In genomic region chr7:45138433-45139267, GRCh38 we compare ENCODE assay signal across 16 cellular contexts. TPM values are rescaled to one million over a fixed set of nuclear protein-coding genes. Genes with fewer than 3 reads are reported as not detected.
DNase-seq lines count a peak whose midpoint lies in the region; ATAC-seq and TF ChIP-seq lines count a peak whose summit lies in the region.
"Had no signal": no experiment of that assay in that cellular context is flagged by ENCODE, and none has a peak within 500 bp of the region (broad histone marks: within the 10 kb centered on the region; RNA-seq: fewer than 3 reads in every experiment).

No MANE protein-coding gene starts in this region.

- H3K9me3 ChIP-seq in DOHH2 (ENCODE audit: control insufficient read depth, insufficient read depth, low read length) = peaks cover 7% of the 10 kb centered on the region; the same call in 1 of the 2 replicates
- no peaks in the 10 kb centered on the region for H3K9me3 ChIP-seq in Loucy (ENCODE audit: insufficient read depth, low read depth, low read length)
- no peaks in the 10 kb centered on the region for H3K9me3 ChIP-seq in smooth muscle cell (replicated peaks; ENCODE audit: low read depth)

- H3K27ac ChIP-seq in DOHH2 (ENCODE audit: low read depth, low read length) (no peak overlapping the region), smooth muscle cell (ENCODE audit: low read depth) (no peak overlapping the region)

- H3K4me3 ChIP-seq in DOHH2 (ENCODE audit: low read length) (0 out of 2 replicates have a peak overlapping the region, but pooled peaks have one; percentile 6), Loucy (ENCODE audit: low read length, poor library complexity, severe bottlenecking) (no peak overlapping the region), smooth muscle cell (no peak overlapping the region)

- DNase-seq in amniotic epithelial cell (ENCODE audit: low read depth) = peak; percentile 27
- no peak for DNase-seq in smooth muscle cell (lab: John Stamatoyannopoulos, UW; ENCODE audit: unreplicated experiment)
- no peak for DNase-seq in NCI-H2171 (lab: John Stamatoyannopoulos, UW)
- DNase-seq: CD4-positive, CD25-positive, alpha-beta regulatory T cell; Kasumi-1; NCI-H1105 treated with DMSO at 0.1 percent for 48 hours; NCI-H1694 treated with DMSO at 0.1 percent for 48 hours; NCI-H446; NCI-H69; RPMI8226; SIG-M5 had no signal

- H4K20me1 ChIP-seq in DOHH2 (ENCODE audit: control insufficient read depth, insufficient read depth, low read depth, low read length) = no peaks in the 10 kb centered on the region
- no peaks in the 10 kb centered on the region for H4K20me1 ChIP-seq in Loucy (ENCODE audit: insufficient read depth, low read length, poor library complexity, severe bottlenecking)
- no peaks in the 10 kb centered on the region for H4K20me1 ChIP-seq in smooth muscle cell (ENCODE audit: low read depth)

- H3K9me2 ChIP-seq in DOHH2 (replicated peaks; ENCODE audit: control insufficient read depth, low read length) = no peaks in the 10 kb centered on the region
- no peaks in the 10 kb centered on the region for H3K9me2 ChIP-seq in Loucy (replicated peaks; ENCODE audit: low read depth, low read length)

- no peaks in the 10 kb centered on the region for H3K27me3 ChIP-seq in DOHH2 (ENCODE audit: control insufficient read depth, low read length)
- no peaks in the 10 kb centered on the region for H3K27me3 ChIP-seq in Loucy (ENCODE audit: insufficient read depth, low read length, poor library complexity, severe bottlenecking)
- no peaks in the 10 kb centered on the region for H3K27me3 ChIP-seq in smooth muscle cell (ENCODE audit: low read depth)

- 60% methylated on average over 10 of the region's 10 CpGs for WGBS in smooth muscle cell (ENCODE audit: low lambda C conversion rate)

- H3K4me2 ChIP-seq in DOHH2 (ENCODE audit: low read length) = peak overlapping the region; percentile 38
- H3K4me2 ChIP-seq in Loucy (ENCODE audit: low read depth, low read length, poor library complexity, severe bottlenecking) = no peak overlapping the region
- peak overlapping the region; percentile 3 for H3K4me2 ChIP-seq in smooth muscle cell

- H3K36me3 ChIP-seq in DOHH2 (ENCODE audit: control insufficient read depth, low read length) (peaks cover 3% of the 10 kb centered on the region), Loucy (ENCODE audit: insufficient read depth, low read length) (no peaks in the 10 kb centered on the region), smooth muscle cell (ENCODE audit: low read depth) (no peaks in the 10 kb centered on the region)

- no peak overlapping the region for H3K9ac ChIP-seq in Loucy (ENCODE audit: low read depth, low read length, poor library complexity, severe bottlenecking)
- H3K9ac ChIP-seq in smooth muscle cell (ENCODE audit: low read depth) = no peak overlapping the region

- H3F3A ChIP-seq in DOHH2 (ENCODE audit: control insufficient read depth, insufficient read depth) (peaks cover 4% of the 10 kb centered on the region; the same call in 1 of the 2 replicates), Loucy (ENCODE audit: low read depth) (no peaks in the 10 kb centered on the region), smooth muscle cell (ENCODE audit: low read depth) (no peaks in the 10 kb centered on the region)

- H2AFZ ChIP-seq in Loucy (ENCODE audit: low read length) (0 out of 2 replicates have a peak overlapping the region, but pooled peaks have one; percentile 33), smooth muscle cell (ENCODE audit: low read depth) (no peak overlapping the region)

- H3K4me1 ChIP-seq in DOHH2 (ENCODE audit: control insufficient read depth, low read length) (peaks cover 40% of the 10 kb centered on the region), Loucy (ENCODE audit: insufficient read depth, low read length, poor library complexity, severe bottlenecking) (peaks cover 4% of the 10 kb centered on the region), smooth muscle cell (ENCODE audit: low read depth) (no peaks in the 10 kb centered on the region)

- H3K79me2 ChIP-seq in DOHH2 (ENCODE audit: control insufficient read depth, low read length) (no peaks in the 10 kb centered on the region), Loucy (ENCODE audit: insufficient read depth, low read length) (no peaks in the 10 kb centered on the region), smooth muscle cell (ENCODE audit: low read depth) (no peaks in the 10 kb centered on the region)

- TF ChIP-seq CTCF in DOHH2 (IDR thresholded peaks at IDR 0.05; ENCODE audit: low read depth, low read length, poor library complexity, severe bottlenecking) (no peak), Loucy (conservative IDR thresholded peaks at IDR 0.05; ENCODE audit: low read length) (no peak), smooth muscle cell (IDR thresholded peaks at IDR 0.05; ENCODE audit: borderline replicate concordance, insufficient read depth, poor library complexity, severe bottlenecking) (no peak)

- no peak for ATAC-seq in GM19324 (IDR thresholded peaks at IDR 0.05; ENCODE audit: low FRiP score, unreplicated experiment)
- ATAC-seq in GM18498 (IDR thresholded peaks at IDR 0.05; ENCODE audit: unreplicated experiment) = no peak
- ATAC-seq: HepG2 had no signal

RNA-seq across cellular contexts. Expression of gene RAMP3, which starts 18.9 kb away (rescaled TPM):
- total RNA-seq in smooth muscle cell = not detected in 2 replicates
- polyA plus RNA-seq in smooth muscle cell = not detected in 2 replicates
- total RNA-seq: CD4-positive, CD25-positive, alpha-beta regulatory T cell; HepG2 had no signal
- polyA plus RNA-seq: CD4-positive, CD25-positive, alpha-beta regulatory T cell; HepG2 had no signal

RNA-seq across cellular contexts. Expression of gene TBRG4, which starts 27.2 kb away (rescaled TPM):
- 21.8 and 30.2 TPM in 2 replicates for total RNA-seq in smooth muscle cell
- 48.3 and 52.5 TPM in 2 replicates for polyA plus RNA-seq in smooth muscle cell

RNA-seq across cellular contexts. Expression of gene NACAD, which starts 49.9 kb away (rescaled TPM):
- total RNA-seq in smooth muscle cell = 2.6 and 5.3 TPM in 2 replicates
- polyA plus RNA-seq in smooth muscle cell = 11.6 and 12.5 TPM in 2 replicates
- total RNA-seq: HepG2 had no signal
- polyA plus RNA-seq: CD4-positive, CD25-positive, alpha-beta regulatory T cell had no signal
